In the genomic region with DNA sequence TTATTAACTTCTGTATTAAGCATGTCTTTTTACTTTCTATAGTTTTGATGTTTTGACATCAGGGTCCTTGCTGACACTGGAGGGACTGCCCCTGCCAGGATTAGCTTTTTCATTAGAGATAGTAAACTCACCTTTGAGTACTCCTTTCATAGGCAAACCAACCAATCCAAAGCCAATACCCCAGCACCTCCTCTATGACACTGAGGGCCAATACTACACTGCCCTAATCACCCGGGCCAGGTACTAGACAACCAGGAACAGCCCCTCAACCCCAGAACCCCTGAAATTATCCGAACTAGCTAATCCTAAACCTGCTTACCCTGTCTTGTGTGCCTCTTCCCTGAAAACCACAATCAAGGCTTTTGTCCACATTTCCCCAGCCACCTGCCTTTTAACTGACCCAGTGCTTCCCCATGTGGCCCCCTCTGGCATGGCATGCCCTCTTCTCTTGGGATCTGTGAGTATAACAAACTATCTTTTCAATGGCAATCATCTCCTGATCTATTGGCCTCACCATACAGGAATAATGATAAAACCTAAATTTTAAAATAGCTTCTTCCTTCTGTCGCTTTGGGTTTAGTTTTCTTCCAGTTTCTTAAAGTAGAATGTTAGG, we compare ENCODE assay signal across 8 cellular contexts.
DNase-seq lines count a peak whose midpoint lies in the region; ATAC-seq and TF ChIP-seq lines count a peak whose summit lies in the region.

No MANE protein-coding gene starts in this region.

- DNase-seq in AG04449 (ENCODE audit: low read depth, low spot score) (no peak), GM10266 (ENCODE audit: extremely low spot score) (no peak), inferior parietal cortex (ENCODE audit: extremely low spot score) (peak; percentile 53), KG1 (lab: John Stamatoyannopoulos, UW) (no peak)

- CTCF ChIA-PET in AG04449 (lab: Yijun Ruan, JAX) = interaction anchor here (1.3 to 1.6 kb wide), 3 partner anchors 23 to 251 kb away, joined by 3 to 4 read pairs (median 3); no protein-coding TSS in a partner anchor

- POLR2A ChIA-PET in AG04449 (lab: Yijun Ruan, JAX) = no interaction called here

- ATAC-seq in SK-N-SH treated with all-trans-retinoic acid at 6 μM for 48 hours (peak; percentile 64), HG03457 (IDR thresholded peaks at IDR 0.05; ENCODE audit: unreplicated experiment) (no peak), HG03520 (IDR thresholded peaks at IDR 0.05; ENCODE audit: unreplicated experiment) (no peak), GM18870 (IDR thresholded peaks at IDR 0.05; ENCODE audit: unreplicated experiment) (no peak)

- peak; percentile 22 for TF ChIP-seq CTCF in AG04449 (IDR thresholded peaks at IDR 0.05; ENCODE audit: insufficient read depth, low read length, missing control alignments)
- peak; percentile 23 for TF ChIP-seq CTCF in GM10266 (IDR thresholded peaks at IDR 0.05; ENCODE audit: control insufficient read depth, insufficient read depth, low read depth, missing control alignments)

- no peak overlapping the region for H3K4me3 ChIP-seq in AG04449 (ENCODE audit: low read depth, low read length)

TF ChIP-seq in SK-N-SH treated with all-trans-retinoic acid at 6 μM for 48 hours, 23 proteins besides CTCF, POLR2A, EP300 and RAD21:
- no peak for TF ChIP-seq TOX (CRISPR knock-in tag; IDR thresholded peaks at IDR 0.05; ENCODE audit: borderline replicate concordance)
- TF ChIP-seq OSR1 (CRISPR knock-in tag; IDR thresholded peaks at IDR 0.05) = no peak
- no peak for TF ChIP-seq SNAI2 (CRISPR knock-in tag; IDR thresholded peaks at IDR 0.05)
- no peak for TF ChIP-seq ZFP3 (CRISPR knock-in tag; IDR thresholded peaks at IDR 0.05)
- no peak for TF ChIP-seq CSDC2 (CRISPR knock-in tag; IDR thresholded peaks at IDR 0.05)
- TF ChIP-seq ISL1 (CRISPR knock-in tag; IDR thresholded peaks at IDR 0.05) = no peak
- TF ChIP-seq, protein P1, sequence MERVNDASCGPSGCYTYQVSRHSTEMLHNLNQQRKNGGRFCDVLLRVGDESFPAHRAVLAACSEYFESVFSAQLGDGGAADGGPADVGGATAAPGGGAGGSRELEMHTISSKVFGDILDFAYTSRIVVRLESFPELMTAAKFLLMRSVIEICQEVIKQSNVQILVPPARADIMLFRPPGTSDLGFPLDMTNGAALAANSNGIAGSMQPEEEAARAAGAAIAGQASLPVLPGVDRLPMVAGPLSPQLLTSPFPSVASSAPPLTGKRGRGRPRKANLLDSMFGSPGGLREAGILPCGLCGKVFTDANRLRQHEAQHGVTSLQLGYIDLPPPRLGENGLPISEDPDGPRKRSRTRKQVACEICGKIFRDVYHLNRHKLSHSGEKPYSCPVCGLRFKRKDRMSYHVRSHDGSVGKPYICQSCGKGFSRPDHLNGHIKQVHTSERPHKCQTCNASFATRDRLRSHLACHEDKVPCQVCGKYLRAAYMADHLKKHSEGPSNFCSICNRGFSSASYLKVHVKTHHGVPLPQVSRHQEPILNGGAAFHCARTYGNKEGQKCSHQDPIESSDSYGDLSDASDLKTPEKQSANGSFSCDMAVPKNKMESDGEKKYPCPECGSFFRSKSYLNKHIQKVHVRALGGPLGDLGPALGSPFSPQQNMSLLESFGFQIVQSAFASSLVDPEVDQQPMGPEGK (CRISPR knock-in tag; IDR thresholded peaks at IDR 0.05; ENCODE audit: borderline replicate concordance) = no peak
- no peak for TF ChIP-seq ZNF70 (CRISPR knock-in tag; IDR thresholded peaks at IDR 0.05)
- no peak for TF ChIP-seq CSRNP3 (CRISPR knock-in tag; IDR thresholded peaks at IDR 0.05)
- TF ChIP-seq GLIS3 (CRISPR knock-in tag; IDR thresholded peaks at IDR 0.05) = no peak
- TF ChIP-seq BACH2 (CRISPR knock-in tag; IDR thresholded peaks at IDR 0.05; ENCODE audit: borderline replicate concordance) = no peak
- TF ChIP-seq, protein P2, sequence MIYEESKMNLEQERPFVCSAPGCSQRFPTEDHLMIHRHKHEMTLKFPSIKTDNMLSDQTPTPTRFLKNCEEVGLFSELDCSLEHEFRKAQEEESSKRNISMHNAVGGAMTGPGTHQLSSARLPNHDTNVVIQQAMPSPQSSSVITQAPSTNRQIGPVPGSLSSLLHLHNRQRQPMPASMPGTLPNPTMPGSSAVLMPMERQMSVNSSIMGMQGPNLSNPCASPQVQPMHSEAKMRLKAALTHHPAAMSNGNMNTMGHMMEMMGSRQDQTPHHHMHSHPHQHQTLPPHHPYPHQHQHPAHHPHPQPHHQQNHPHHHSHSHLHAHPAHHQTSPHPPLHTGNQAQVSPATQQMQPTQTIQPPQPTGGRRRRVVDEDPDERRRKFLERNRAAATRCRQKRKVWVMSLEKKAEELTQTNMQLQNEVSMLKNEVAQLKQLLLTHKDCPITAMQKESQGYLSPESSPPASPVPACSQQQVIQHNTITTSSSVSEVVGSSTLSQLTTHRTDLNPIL (CRISPR knock-in tag; IDR thresholded peaks at IDR 0.05; ENCODE audit: low read depth) = no peak
